ENCODE assay signal across 8 cellular contexts in the genomic region with DNA sequence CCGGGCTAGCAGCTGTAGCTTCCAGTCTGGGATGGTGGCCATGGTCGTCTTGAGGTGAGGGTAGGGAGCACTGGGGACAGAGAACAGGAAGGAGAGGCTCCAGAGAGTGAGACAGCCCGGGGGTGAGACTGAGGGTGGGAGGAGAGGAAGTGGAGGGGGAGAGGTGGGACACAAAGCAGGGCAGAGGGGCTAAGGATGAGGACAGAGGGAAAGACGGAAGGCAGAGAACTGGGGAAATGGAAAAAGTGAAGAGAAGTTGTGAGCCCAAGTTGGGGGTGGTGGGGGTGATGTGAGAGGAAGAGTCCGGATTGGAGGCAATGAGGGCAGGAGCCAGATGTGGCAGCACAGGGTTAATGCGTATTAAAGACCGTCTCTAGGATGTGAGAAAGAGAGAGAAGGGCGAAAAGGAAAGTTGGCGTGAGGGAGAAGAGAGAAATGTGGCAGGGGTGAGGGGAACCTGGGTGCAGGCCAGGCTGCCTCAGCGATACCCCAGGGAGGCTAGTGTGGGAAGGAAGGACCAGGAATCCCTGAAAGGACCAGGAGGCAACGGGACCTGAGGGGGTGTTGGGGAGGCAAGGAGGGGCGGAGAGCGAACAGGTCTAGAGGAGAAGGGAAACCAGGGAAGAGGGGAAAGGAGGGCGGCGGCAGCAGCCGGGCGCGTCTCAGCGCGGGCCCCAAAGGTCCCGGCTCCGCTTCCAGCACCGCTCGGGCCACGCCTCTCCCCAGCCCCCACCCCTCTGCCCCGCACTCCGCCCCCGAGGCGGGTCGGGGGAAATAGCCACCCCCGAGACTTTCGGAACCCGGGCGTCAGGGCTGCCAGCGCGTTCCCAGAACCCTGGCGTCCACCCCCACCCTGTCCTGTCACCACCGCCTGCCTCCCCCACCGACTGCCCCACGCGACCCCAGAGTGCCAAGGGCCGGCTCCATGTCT. TPM values are rescaled to one million over a fixed set of nuclear protein-coding genes. Genes with fewer than 3 reads are reported as not detected.
DNase-seq lines count a peak whose midpoint lies in the region; ATAC-seq lines count a peak whose summit lies in the region.

A gene with protein sequence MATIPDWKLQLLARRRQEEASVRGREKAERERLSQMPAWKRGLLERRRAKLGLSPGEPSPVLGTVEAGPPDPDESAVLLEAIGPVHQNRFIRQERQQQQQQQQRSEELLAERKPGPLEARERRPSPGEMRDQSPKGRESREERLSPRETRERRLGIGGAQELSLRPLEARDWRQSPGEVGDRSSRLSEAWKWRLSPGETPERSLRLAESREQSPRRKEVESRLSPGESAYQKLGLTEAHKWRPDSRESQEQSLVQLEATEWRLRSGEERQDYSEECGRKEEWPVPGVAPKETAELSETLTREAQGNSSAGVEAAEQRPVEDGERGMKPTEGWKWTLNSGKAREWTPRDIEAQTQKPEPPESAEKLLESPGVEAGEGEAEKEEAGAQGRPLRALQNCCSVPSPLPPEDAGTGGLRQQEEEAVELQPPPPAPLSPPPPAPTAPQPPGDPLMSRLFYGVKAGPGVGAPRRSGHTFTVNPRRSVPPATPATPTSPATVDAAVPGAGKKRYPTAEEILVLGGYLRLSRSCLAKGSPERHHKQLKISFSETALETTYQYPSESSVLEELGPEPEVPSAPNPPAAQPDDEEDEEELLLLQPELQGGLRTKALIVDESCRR (minus strand): TSS at position 669 of the 931 bp plus-strand sequence. CDS start 627 bp downstream, at position 42.

- ATAC-seq in effector memory CD8-positive, alpha-beta T cell (replicated peaks), result peak; percentile 55

- H3K27ac ChIP-seq in mesodermal cell (ENCODE audit: low read depth, low read length, severe bottlenecking), result peak within 1 kb of the TSS; percentile 95

- H3K9me3 ChIP-seq in mesodermal cell (ENCODE audit: control insufficient read depth, low read length), result no peaks in the 10 kb centered on the region

- H3K36me3 ChIP-seq in mesodermal cell (ENCODE audit: control insufficient read depth, insufficient read depth, low read length), result peaks cover 45% of the 10 kb centered on the region

- peaks cover 55 to 76% of the 10 kb centered on the region in 2 donors for H3K4me1 Mint-ChIP-seq in effector memory CD8-positive, alpha-beta T cell (ENCODE audit: low read depth in 2 of 2)

- peak; percentile 64 for DNase-seq in SIG-M5 treated with dmso at 0.1 percent for 504 hours (lab: John Stamatoyannopoulos, UW; ENCODE audit: unreplicated experiment)
- DNase-seq in SIG-M5 (lab: John Stamatoyannopoulos, UW), result no peak
- no peak for DNase-seq in NCI-H460 (ENCODE audit: extremely low read depth, low read depth)
- peak; percentile 91 for DNase-seq in activated CD8-positive, alpha-beta memory T cell treated with anti-CD3 and anti-CD28 coated beads for 24 hours
- peak; percentile 63 to 70 (median 64) for DNase-seq in effector memory CD8-positive, alpha-beta T cell
- peak; percentile 80 for DNase-seq in stimulated activated CD8-positive, alpha-beta memory T cell treated with anti-CD3 and anti-CD28 coated beads, Interleukin-15, amount 100 ng/mL, for 1 hour (ENCODE audit: low read depth)
- DNase-seq in NCI-H2081 treated with DMSO at 0.1 percent for 48 hours (lab: John Stamatoyannopoulos, UW), result no peak

- peaks cover 37% of the 10 kb centered on the region for H3K36me3 Mint-ChIP-seq in effector memory CD8-positive, alpha-beta T cell (ENCODE audit: insufficient read depth)

- peaks cover 22% of the 10 kb centered on the region for H3K4me1 ChIP-seq in mesodermal cell (ENCODE audit: control insufficient read depth, insufficient read depth, low read length, poor library complexity, severe bottlenecking)

- no peaks in the 10 kb centered on the region for H3K9me3 Mint-ChIP-seq in effector memory CD8-positive, alpha-beta T cell

- H3K27me3 Mint-ChIP-seq in effector memory CD8-positive, alpha-beta T cell, result no peaks in the 10 kb centered on the region

- 2 to 3% methylated on average over 16 to 20 of the region's 42 CpGs for WGBS in mesodermal cell (ENCODE audit: insufficient coverage in 2 of 2), 2 experiments

- peak within 1 kb of the TSS; percentile 68 for H3K4me3 ChIP-seq in mesodermal cell (ENCODE audit: extremely low read depth, insufficient read depth, low read length, poor library complexity, severe bottlenecking)

- H3K4me3 Mint-ChIP-seq in effector memory CD8-positive, alpha-beta T cell, result peak within 1 kb of the TSS; percentile 87 to 97

- H3K27ac Mint-ChIP-seq in effector memory CD8-positive, alpha-beta T cell, result peak within 1 kb of the TSS; percentile 96 to 98

RNA-seq across cellular contexts. Expression of the gene that starts here (rescaled TPM):
- total RNA-seq in NCI-H460 (2014; rRNA removed; shearing (Covaris generic)), result 35.1 and 42.5 TPM in 2 replicates
- polyA plus RNA-seq in NCI-H460 (2014; cell fraction: nucleus; rRNA removed), result 25.5 and 25.6 TPM in 2 replicates
- polyA plus RNA-seq in mesodermal cell (2013, experiment 1 of 2), result 168 TPM
- 126 TPM for polyA plus RNA-seq in mesodermal cell (2013, experiment 2 of 2)

Comparison
In these comparisons a context has a peak if more than half of its experiments do, and no peak if none do; other contexts are left out.
1. DNase-seq: peak in SIG-M5 treated with dmso at 0.1 percent for 504 hours (single experiment), activated CD8-positive, alpha-beta memory T cell treated with anti-CD3 and anti-CD28 coated beads for 24 hours (single experiment), effector memory CD8-positive, alpha-beta T cell (3 of 3) and stimulated activated CD8-positive, alpha-beta memory T cell treated with anti-CD3 and anti-CD28 coated beads, Interleukin-15, amount 100 ng/mL, for 1 hour (single experiment); none in SIG-M5 (single experiment), NCI-H460 (single experiment) and NCI-H2081 treated with DMSO at 0.1 percent for 48 hours (single experiment).